In genomic region chr9:37119360-37119759, GRCh38 we compare ENCODE assay signal across 8 cellular contexts. TPM values are rescaled to one million over a fixed set of nuclear protein-coding genes. Genes with fewer than 3 reads are reported as not detected.
DNase-seq lines count a peak whose midpoint lies in the region; ATAC-seq, FAIRE-seq and TF ChIP-seq lines count a peak whose summit lies in the region.

No MANE protein-coding gene starts in this region.

- H3K79me2 ChIP-seq in K562 (ENCODE audit: control insufficient read depth, insufficient read depth, low read length): peaks cover 47% of the 10 kb centered on the region

- no peaks in the 10 kb centered on the region for H3K9me3 ChIP-seq in CD8-positive, alpha-beta T cell (ENCODE audit: low read length)
- 0 out of 2 replicates have a peak, but pooled peaks cover 3% of the 10 kb centered on the region for H3K9me3 ChIP-seq in HUES48 (ENCODE audit: control insufficient read depth, insufficient read depth, low read length)
- peaks cover 5% of the 10 kb centered on the region; the same call in 1 of the 2 replicates for H3K9me3 ChIP-seq in K562 (replicated peaks; ENCODE audit: control insufficient read depth, insufficient read depth, low read depth, low read length)
- H3K9me3 ChIP-seq in adrenal gland (replicated peaks in 1 of 3): no peaks in the 10 kb centered on the region

- no peaks in the 10 kb centered on the region for H3K27me3 Mint-ChIP-seq in CD8-positive, alpha-beta T cell (ENCODE audit: low read depth)
- H3K27me3 Mint-ChIP-seq in natural killer cell treated with Interleukin-12 subunit alpha and Interleukin-12 subunit beta and Interleukin-15 and Interleukin-18, amount 100 ng/mL, for 72 hours: no peaks in the 10 kb centered on the region

- POLR2A ChIA-PET in CD8-positive, alpha-beta T cell (lab: Charles Lee): interaction anchor here (1.6 to 4.6 kb wide), 5 partner anchors 19 to 40 kb away, joined by 3 to 40 read pairs (median 6); no protein-coding TSS in a partner anchor
- POLR2A ChIA-PET in K562 (lab: Yijun Ruan, JAX): interaction anchor here (0.6 to 3.3 kb wide), 7 partner anchors 9 to 344 kb away, joined by 3 to 26 read pairs (median 7); no protein-coding TSS in a partner anchor

- TF ChIP-seq EP300 in K562 (IDR thresholded peaks at IDR 0.05; ENCODE audit: low read length): no peak

- H3K9ac ChIP-seq in HUES48 (ENCODE audit: low read depth, low read length) (no peak overlapping the region; the same call in 1 of the 2 replicates), K562 (ENCODE audit: insufficient read depth in 1 of 2, low read depth in 2 of 2, low read length in 2 of 2) (peak overlapping the region in 1 of 2 experiments; percentile 91; a peak in 2 of 4 replicates)

- no peak overlapping the region for H3K4me3 ChIP-seq in CD8-positive, alpha-beta T cell (ENCODE audit: low read depth, low read length)
- peak overlapping the region; percentile 87 for H3K4me3 ChIP-seq in HUES48 (ENCODE audit: low read depth, low read length)
- peak overlapping the region; percentile 78 for H3K4me3 ChIP-seq in K562
- H3K4me3 ChIP-seq in adrenal gland: peak overlapping the region in 1 of 4 donors; percentile 95

- peaks cover 9% of the 10 kb centered on the region for H3K36me3 Mint-ChIP-seq in CD8-positive, alpha-beta T cell
- H3K36me3 Mint-ChIP-seq in natural killer cell treated with Interleukin-12 subunit alpha and Interleukin-12 subunit beta and Interleukin-15 and Interleukin-18, amount 100 ng/mL, for 72 hours: peaks cover 4% of the 10 kb centered on the region

- no peak overlapping the region for H3K27ac ChIP-seq in CD8-positive, alpha-beta T cell (ENCODE audit: low read depth, low read length)
- no peak overlapping the region for H3K27ac ChIP-seq in HUES48 (ENCODE audit: low read depth, low read length)
- H3K27ac ChIP-seq in K562 (ENCODE audit: extremely low read depth, low read depth, low read length): peak overlapping the region; percentile 87
- no peak overlapping the region for H3K27ac ChIP-seq in adrenal gland

- peaks cover 39% of the 10 kb centered on the region for H3K4me1 Mint-ChIP-seq in CD8-positive, alpha-beta T cell (ENCODE audit: low read depth)
- H3K4me1 Mint-ChIP-seq in natural killer cell treated with Interleukin-12 subunit alpha and Interleukin-12 subunit beta and Interleukin-15 and Interleukin-18, amount 100 ng/mL, for 72 hours (ENCODE audit: low read depth in 2 of 2): peaks cover 18 to 33% of the 10 kb centered on the region in 2 donors

- no peak for DNase-seq in CD8-positive, alpha-beta T cell
- DNase-seq in K562 (ENCODE audit: extremely low read depth in 1 of 4, low spot score in 3 of 4) (peak in 2 of 4 experiments; percentile 9 to 27), H4 (ENCODE audit: low spot score) (no peak), adrenal gland (no peak), DMS 273 (lab: John Stamatoyannopoulos, UW; ENCODE audit: unreplicated experiment) (no peak)
- DNase-seq in natural killer cell treated with Interleukin-12 subunit alpha and Interleukin-12 subunit beta and Interleukin-15 and Interleukin-18, amount 100 ng/mL, for 72 hours (ENCODE audit: low spot score): no peak

- H3K4me1 ChIP-seq in CD8-positive, alpha-beta T cell (ENCODE audit: insufficient read depth, low read length): peaks cover 23% of the 10 kb centered on the region
- H3K4me1 ChIP-seq in HUES48 (ENCODE audit: control insufficient read depth, insufficient read depth, low read length) (no peaks in the 10 kb centered on the region), K562 (replicated peaks in 1 of 2; ENCODE audit: control insufficient read depth in 2 of 2, insufficient read depth in 2 of 2, low read length in 2 of 2) (peaks cover 11 to 14% of the 10 kb centered on the region in 2 experiments; a peak in 4 of 5 replicates), adrenal gland (replicated peaks in 1 of 2) (peaks cover 10 to 20% of the 10 kb centered on the region in 2 donors)

- peak overlapping the region; percentile 82 for H3K4me2 ChIP-seq in K562 (ENCODE audit: insufficient read depth, low read length)

- CTCF ChIA-PET in CD8-positive, alpha-beta T cell (lab: Charles Lee): interaction anchor here (1.1 to 1.9 kb wide), 3 partner anchors 27 to 72 kb away, joined by 3 to 6 read pairs (median 3); no protein-coding TSS in a partner anchor
- CTCF ChIA-PET in K562 (lab: Yijun Ruan, JAX; ENCODE audit: low intra/inter-chr PET ratio): no interaction called here

- intact Hi-C loops in CD8-positive, alpha-beta T cell (cut with DNase I, micrococcal nuclease): no loop called here
- intact Hi-C loops in K562 (cut with micrococcal nuclease) (no loop called here), adrenal gland (cut with DNase I) (no loop called here)

- WGBS in K562 (ENCODE audit: insufficient coverage, low coverage, missing lambda C conversion rate): 93% methylated on average over 3 of the region's 9 CpGs
- 94 to 99% (median 98%) methylated on average over 9 of the region's 9 CpGs for WGBS in adrenal gland, 4 donors

- H3K4me3 Mint-ChIP-seq in CD8-positive, alpha-beta T cell: peak overlapping the region; percentile 97
- peak overlapping the region; percentile 95 for H3K4me3 Mint-ChIP-seq in natural killer cell treated with Interleukin-12 subunit alpha and Interleukin-12 subunit beta and Interleukin-15 and Interleukin-18, amount 100 ng/mL, for 72 hours

- no peak for TF ChIP-seq CTCF in CD8-positive, alpha-beta T cell (IDR thresholded peaks at IDR 0.05)
- TF ChIP-seq CTCF in K562 (IDR thresholded peaks at IDR 0.05 in 2 of 3, conservative IDR thresholded peaks at IDR 0.05 in 1 of 3; ENCODE audit: insufficient read depth in 2 of 3, low read depth in 1 of 3, low read length in 3 of 3) (no peak), adrenal gland (IDR thresholded peaks at IDR 0.05) (no peak)

- in situ Hi-C loops in K562 (cut with MboI): no loop called here

- H3K27me3 ChIP-seq in CD8-positive, alpha-beta T cell (ENCODE audit: insufficient read depth, low read length): no peaks in the 10 kb centered on the region
- H3K27me3 ChIP-seq in HUES48 (ENCODE audit: control insufficient read depth, insufficient read depth, low read length) (peaks cover 5% of the 10 kb centered on the region; the same call in 1 of the 2 replicates), K562 (ENCODE audit: control insufficient read depth in 2 of 2, insufficient read depth in 2 of 2, low read length in 2 of 2) (no peaks in the 10 kb centered on the region), adrenal gland (no peaks in the 10 kb centered on the region)

- TF ChIP-seq RAD21 in K562 (CRISPR knock-in tag; conservative IDR thresholded peaks at IDR 0.05 in 1 of 2, IDR thresholded peaks at IDR 0.05 in 1 of 2): no peak

- H3K9me1 ChIP-seq in K562 (ENCODE audit: control insufficient read depth, insufficient read depth, low read length): no peaks in the 10 kb centered on the region

- no TSS peak for BruUV-seq in K562 (replicated peaks; lab: Mats Ljungman, UMichigan)

- peaks cover 6% of the 10 kb centered on the region for H3K9me3 Mint-ChIP-seq in CD8-positive, alpha-beta T cell
- H3K9me3 Mint-ChIP-seq in natural killer cell treated with Interleukin-12 subunit alpha and Interleukin-12 subunit beta and Interleukin-15 and Interleukin-18, amount 100 ng/mL, for 72 hours: no peaks in the 10 kb centered on the region

- no peak for FAIRE-seq in K562 (lab: Jason Lieb, UNC)

- H4K20me1 ChIP-seq in K562 (replicated peaks; ENCODE audit: control insufficient read depth, insufficient read depth, low read length): no peaks in the 10 kb centered on the region

- peak overlapping the region; percentile 98 for H3K27ac Mint-ChIP-seq in CD8-positive, alpha-beta T cell
- H3K27ac Mint-ChIP-seq in natural killer cell treated with Interleukin-12 subunit alpha and Interleukin-12 subunit beta and Interleukin-15 and Interleukin-18, amount 100 ng/mL, for 72 hours: peak overlapping the region; percentile 99

- ATAC-seq in CD8-positive, alpha-beta T cell: no peak
- ATAC-seq in K562 (no peak), GM21786 (IDR thresholded peaks at IDR 0.05; ENCODE audit: unreplicated experiment) (no peak)
- ATAC-seq in natural killer cell treated with Interleukin-12 subunit alpha and Interleukin-12 subunit beta and Interleukin-15 and Interleukin-18, amount 100 ng/mL, for 72 hours: no peak

- H2AFZ ChIP-seq in K562 (ENCODE audit: low read depth, low read length): peak overlapping the region; percentile 96

- H3K36me3 ChIP-seq in CD8-positive, alpha-beta T cell (ENCODE audit: insufficient read depth, low read length): no peaks in the 10 kb centered on the region
- H3K36me3 ChIP-seq in HUES48 (ENCODE audit: control insufficient read depth, insufficient read depth, low read length) (no peaks in the 10 kb centered on the region), K562 (ENCODE audit: control insufficient read depth, insufficient read depth, low read length) (peaks cover 15% of the 10 kb centered on the region; the same call in 2 of the 3 replicates), adrenal gland (replicated peaks in 1 of 2) (no peaks in the 10 kb centered on the region)

- TF ChIP-seq POLR2A in K562 (conservative IDR thresholded peaks at IDR 0.05) (no peak), adrenal gland (IDR thresholded peaks at IDR 0.05) (no peak)

TF ChIP-seq in K562, 482 proteins besides CTCF, POLR2A, EP300 and RAD21 (continues in another document):
- TF ChIP-seq TCFL5 (CRISPR knock-in tag; conservative IDR thresholded peaks at IDR 0.05): no peak

RNA-seq across cellular contexts. Expression of gene ZCCHC7, which starts 1.0 kb away (rescaled TPM):
- total RNA-seq in CD8-positive, alpha-beta T cell: 10 to 100 TPM; 35.2 to 39.5 TPM
- total RNA-seq in K562 (2011; cell fraction: chromatin; rRNA removed; ENCODE audit: low replicate concordance): 44.6 and 234 TPM in 2 replicates
- total RNA-seq in K562 (2011; cell fraction: nucleolus; rRNA removed): 17.3 and 22.4 TPM in 2 replicates
- 50.5 and 58.9 TPM in 2 replicates for total RNA-seq in K562 (2011; cell fraction: nucleoplasm; rRNA removed)
- total RNA-seq in K562 (2014; rRNA removed): 38.4 and 41.9 TPM in 2 replicates
- 62.7 and 71.3 TPM in 2 replicates for total RNA-seq in K562 (2014; rRNA removed; fragmentation: Illumina TruSeq; extraction: Trizol)
- total RNA-seq in K562 (2015; rRNA removed; fragmentation: Illumina TruSeq; extraction: Trizol): 41.8 and 45.7 TPM in 2 replicates
- 48.0 and 48.8 TPM in 2 replicates for total RNA-seq in K562 (2021)
- polyA plus RNA-seq in K562 (2011; rRNA removed): 56.9 and 90.6 TPM in 2 replicates
- 35.0 and 54.6 TPM in 2 replicates for polyA plus RNA-seq in K562 (2011; cell fraction: cytosol; rRNA removed)
- 41.3 and 55.1 TPM in 2 replicates for polyA plus RNA-seq in K562 (2011; cell fraction: nucleus; rRNA removed)
- 35.9 and 44.3 TPM in 2 replicates for polyA plus RNA-seq in K562 (2012)
- polyA plus RNA-seq in K562 (2014; fragmentation: Illumina TruSeq; extraction: Trizol): 52.6 and 68.9 TPM in 2 replicates
- 10 to 100 TPM; 46.7 to 63.9 TPM for polyA plus RNA-seq in K562 (2014; fragmentation: Nextera tagmentation; extraction: Ambion mirVana)
- polyA plus RNA-seq in K562 (2014; rRNA removed): 34.1 and 36.1 TPM in 2 replicates
- polyA minus RNA-seq in K562 (2011; rRNA and poly(A)+ RNA removed): 78.5 and 120 TPM in 2 replicates
- 35.8 and 43.2 TPM in 2 replicates for polyA minus RNA-seq in K562 (2011; cell fraction: cytosol; rRNA and poly(A)+ RNA removed)
- polyA minus RNA-seq in K562 (2011; cell fraction: nucleus; rRNA and poly(A)+ RNA removed): 40.1 and 81.5 TPM in 2 replicates
- total RNA-seq in natural killer cell treated with Interleukin-12 subunit alpha and Interleukin-12 subunit beta and Interleukin-15 and Interleukin-18, amount 100 ng/mL, for 72 hours: 10 to 100 TPM; 20.7 to 25.7 TPM
- total RNA-seq in H4 (2014; rRNA removed; shearing (Covaris generic)): 13.3 and 15.6 TPM in 2 replicates
- 10 to 100 TPM in 7 of 8 donors, 1 to 10 TPM in 1; 6.0 to 20.8 (median 16.6) TPM for total RNA-seq in adrenal gland
- 10 to 100 TPM; 12.4 to 21.3 (median 19.4) TPM for polyA plus RNA-seq in adrenal gland
